Comparison of ENCODE assay signal across 12 cellular contexts in genomic region chr6:7142228-7142801, GRCh38. TPM values are rescaled to one million over a fixed set of nuclear protein-coding genes. Genes with fewer than 3 reads are reported as not detected.
DNase-seq lines count a peak whose midpoint lies in the region; ATAC-seq, FAIRE-seq and TF ChIP-seq lines count a peak whose summit lies in the region.
"Had no signal": no experiment of that assay in that cellular context is flagged by ENCODE, and none has a peak within 500 bp of the region (broad histone marks: within the 10 kb centered on the region; RNA-seq: fewer than 3 reads in every experiment).

No MANE protein-coding gene starts in this region.

- H3K27me3 ChIP-seq in GM12878 (replicated peaks in 1 of 2; ENCODE audit: control insufficient read depth in 2 of 2, insufficient read depth in 2 of 2, low read length in 1 of 2) (no peaks in the 10 kb centered on the region), muscle layer of colon (ENCODE audit: control insufficient read depth in 1 of 2, insufficient read depth in 2 of 2, low read length in 2 of 2) (no peaks in the 10 kb centered on the region), thoracic aorta (replicated peaks; ENCODE audit: insufficient read depth) (no peaks in the 10 kb centered on the region)
- H3K27me3 ChIP-seq: foreskin keratinocyte, MG63 had no signal

- RAD21 ChIA-PET in GM12878 (lab: Charles Lee; ENCODE audit: unreplicated experiment): interaction anchor here (1.1 to 5.8 kb wide), 2 partner anchors 12 to 26 kb away, joined by 3 to 49 read pairs; no protein-coding TSS in a partner anchor

- H3K9me3 ChIP-seq in GM12878 (replicated peaks; ENCODE audit: control insufficient read depth, insufficient read depth, low read length) (no peaks in the 10 kb centered on the region), muscle layer of colon (ENCODE audit: low read length) (no peaks in the 10 kb centered on the region), thoracic aorta (no peaks in the 10 kb centered on the region)
- H3K9me3 ChIP-seq: MG63 had no signal

- TF ChIP-seq EP300 in GM12878 (IDR thresholded peaks at IDR 0.05; ENCODE audit: borderline replicate concordance in 1 of 2, control insufficient read depth in 1 of 2, low read depth in 2 of 2, low read length in 2 of 2): no peak

- intact Hi-C loops in GM12878 (cut with micrococcal nuclease; ENCODE audit: unreplicated experiment): no loop called here
- intact Hi-C loops in left colon (cut with DNase I, micrococcal nuclease): no loop called here

- H3K9ac ChIP-seq in GM12878 (ENCODE audit: control insufficient read depth, insufficient read depth, low read length): no peak overlapping the region
- H3K9ac ChIP-seq in muscle layer of colon (ENCODE audit: low read length): no peak overlapping the region

- TF ChIP-seq CTCF in GM12878 (IDR thresholded peaks at IDR 0.05 in 2 of 3, conservative IDR thresholded peaks at IDR 0.05 in 1 of 3; ENCODE audit: control insufficient read depth in 2 of 3, extremely low read depth in 1 of 3, insufficient read depth in 1 of 3, low read depth in 3 of 3, low read length in 3 of 3): no peak
- TF ChIP-seq CTCF in thoracic aorta (IDR thresholded peaks at IDR 0.05): no peak

- 96% methylated on average over 25 of the region's 25 CpGs for WGBS in GM12878 (ENCODE audit: insufficient coverage, insufficient replicate concordance, low lambda C conversion rate, missing lambda C conversion rate)

- no peak for FAIRE-seq in GM12878 (lab: Jason Lieb, UNC)

- TF ChIP-seq RAD21 in GM12878 (IDR thresholded peaks at IDR 0.05; ENCODE audit: insufficient read depth, low read depth, low read length): no peak

- peak overlapping the region; percentile 9; the same call in 1 of the 2 replicates for H3K4me2 ChIP-seq in GM12878 (ENCODE audit: control insufficient read depth, insufficient read depth)

- DNase-seq in activated T-cell treated with anti-CD3 and anti-CD28 coated beads, Interleukin-2, amount 50 U/mL, for 4 hours: no peak
- no peak for DNase-seq in activated T-cell treated with anti-CD3 and anti-CD28 coated beads, Interleukin-2, amount 50 U/mL, for 48 hours
- DNase-seq in GM12878 (ENCODE audit: low read depth, low spot score) (no peak), thoracic aorta (ENCODE audit: low spot score) (no peak), NCI-H1092 (lab: John Stamatoyannopoulos, UW) (no peak), mesenteric fat pad (ENCODE audit: low spot score) (no peak), left colon (no peak)
- DNase-seq: ACHN, cerebellar nuclear complex, foreskin keratinocyte, MG63 had no signal

- no peaks in the 10 kb centered on the region for H3K9me3 Mint-ChIP-seq in activated T-cell treated with anti-CD3 and anti-CD28 coated beads, Interleukin-2, amount 50 U/mL, for 4 hours

- SMC1A ChIA-PET in GM12878 (lab: Charles Lee; ENCODE audit: uncharacterized antibody, unreplicated experiment): interaction anchor here (1.0 to 14.1 kb wide), 4 partner anchors 11 to 94 kb away, joined by 3 to 256 read pairs (median 49); no protein-coding TSS in a partner anchor

- in situ Hi-C loops in GM12878 (cut with MboI): no loop called here

- no peak for TF ChIP-seq POLR2A in GM12878 (IDR thresholded peaks at IDR 0.05; ENCODE audit: low read depth, low read length)

- H3K4me3 ChIP-seq in GM12878 (no peak overlapping the region), muscle layer of colon (ENCODE audit: low read depth in 1 of 2, low read length in 2 of 2) (no peak overlapping the region), thoracic aorta (peak overlapping the region; percentile 90)

- H3K36me3 Mint-ChIP-seq in activated T-cell treated with anti-CD3 and anti-CD28 coated beads, Interleukin-2, amount 50 U/mL, for 4 hours (ENCODE audit: insufficient read depth): peaks cover under 1% of the 10 kb centered on the region

- H2AFZ ChIP-seq in GM12878 (ENCODE audit: control insufficient read depth, low read depth, low read length): no peak overlapping the region

- no peak for ATAC-seq in activated T-cell treated with anti-CD3 and anti-CD28 coated beads, Interleukin-2, amount 50 U/mL, for 4 hours
- no peak for ATAC-seq in GM12878
- no peak for ATAC-seq in thoracic aorta (ENCODE audit: insufficient number of reproducible peaks, low FRiP score, low read depth)
- ATAC-seq in left colon: no peak
- ATAC-seq: foreskin keratinocyte had no signal

- H4K20me1 ChIP-seq in GM12878 (ENCODE audit: control insufficient read depth, insufficient read depth): no peaks in the 10 kb centered on the region; the same call in 1 of the 2 replicates

- no TSS peak for BruUV-seq in GM12878 (replicated peaks; lab: Mats Ljungman, UMichigan)

- POLR2A ChIA-PET in GM12878 (lab: Charles Lee): interaction anchor here (0.5 to 1.2 kb wide), 5 partner anchors 8 to 49 kb away, joined by 4 to 10 read pairs (median 4); no protein-coding TSS in a partner anchor

- peaks cover 0 to 2% of the 10 kb centered on the region in 2 experiments; a peak in 2 of 4 replicates for H3K36me3 ChIP-seq in GM12878 (ENCODE audit: control insufficient read depth in 2 of 2, insufficient read depth in 2 of 2, low read length in 1 of 2)
- no peaks in the 10 kb centered on the region for H3K36me3 ChIP-seq in muscle layer of colon (ENCODE audit: insufficient read depth, low read length)
- no peaks in the 10 kb centered on the region for H3K36me3 ChIP-seq in thoracic aorta

- peak overlapping the region; percentile 47 for H3K4me3 Mint-ChIP-seq in activated T-cell treated with anti-CD3 and anti-CD28 coated beads, Interleukin-2, amount 50 U/mL, for 4 hours

- peaks cover 100% of the 10 kb centered on the region for H3K79me2 ChIP-seq in GM12878 (ENCODE audit: control insufficient read depth, insufficient read depth, low read length)

- H3K4me1 Mint-ChIP-seq in activated T-cell treated with anti-CD3 and anti-CD28 coated beads, Interleukin-2, amount 50 U/mL, for 4 hours (ENCODE audit: low read depth): peaks cover 72% of the 10 kb centered on the region

- H3K27ac ChIP-seq in GM12878 (ENCODE audit: control insufficient read depth, insufficient read depth) (no peak overlapping the region), muscle layer of colon (ENCODE audit: low read depth, low read length) (peak overlapping the region; percentile 56), thoracic aorta (peak overlapping the region; percentile 90 to 95)

- H3K27me3 Mint-ChIP-seq in activated T-cell treated with anti-CD3 and anti-CD28 coated beads, Interleukin-2, amount 50 U/mL, for 4 hours (ENCODE audit: low read depth): no peaks in the 10 kb centered on the region

- CTCF ChIA-PET in GM12878 (lab: Yijun Ruan, JAX): interaction anchor here (0.9 to 1.3 kb wide), 4 partner anchors 10 to 100 kb away, joined by 3 to 5 read pairs (median 3); no protein-coding TSS in a partner anchor

- H3K4me1 ChIP-seq in GM12878 (ENCODE audit: control insufficient read depth, insufficient read depth, low read length): peaks cover 89% of the 10 kb centered on the region
- peaks cover 76% of the 10 kb centered on the region for H3K4me1 ChIP-seq in muscle layer of colon (ENCODE audit: insufficient read depth, low read length)
- peaks cover 33 to 52% of the 10 kb centered on the region in 2 donors for H3K4me1 ChIP-seq in thoracic aorta (ENCODE audit: control insufficient read depth in 1 of 2, low read depth in 2 of 2)

TF ChIP-seq in GM12878, 131 proteins besides CTCF, POLR2A, EP300 and RAD21:
- TF ChIP-seq SRF (IDR thresholded peaks at IDR 0.05; ENCODE audit: low read depth in 2 of 2, low read length in 2 of 2) (no peak), POLR2AphosphoS5 (IDR thresholded peaks at IDR 0.05; ENCODE audit: low read length) (0 out of 2 replicates have a peak, but pooled peaks have one; percentile 24), CBX3 (IDR thresholded peaks at IDR 0.05; ENCODE audit: borderline replicate concordance, low read depth) (no peak)
TF ChIP-seq in GM12878: peak in this region for 1.

RNA-seq across cellular contexts. Expression of gene RREB1, which starts 34.6 kb away (rescaled TPM):
- 10 to 100 TPM; 18.5 to 20.7 (median 19.2) TPM for total RNA-seq in activated T-cell treated with anti-CD3 and anti-CD28 coated beads, Interleukin-2, amount 50 U/mL, for 4 hours
- total RNA-seq in GM12878 (2013; cell fraction: nucleolus; rRNA removed): 160 and 173 TPM in 2 replicates
- 12.3 and 14.9 TPM in 2 replicates for total RNA-seq in GM12878 (2014; rRNA removed)
- total RNA-seq in GM12878 (2014; rRNA removed; fragmentation: Illumina TruSeq; extraction: Trizol): 12.4 and 12.5 TPM in 2 replicates
- total RNA-seq in GM12878 (2021): 27.3 and 30.3 TPM in 2 replicates
- 5.8 TPM for polyA plus RNA-seq in GM12878 (2011; ENCODE audit: low read depth)
- polyA plus RNA-seq in GM12878 (2011; rRNA removed): 2.9 and 3.1 TPM in 2 replicates
- polyA plus RNA-seq in GM12878 (2011; cell fraction: cytosol; rRNA removed): 2.9 and 4.9 TPM in 2 replicates
- 13.5 and 17.6 TPM in 2 replicates for polyA plus RNA-seq in GM12878 (2011; cell fraction: nucleus; rRNA removed)
- polyA plus RNA-seq in GM12878 (2012): 11.1 and 11.2 TPM in 2 replicates
- 4.4 and 7.2 TPM in 2 replicates for polyA plus RNA-seq in GM12878 (2014; fragmentation: Illumina TruSeq; extraction: Trizol)
- 1 to 10 TPM; 1.9 to 2.1 TPM for polyA plus RNA-seq in GM12878 (2014; fragmentation: Nextera tagmentation; extraction: Ambion mirVana)
- polyA plus RNA-seq in GM12878 (2014; rRNA removed): 9.3 and 11.3 TPM in 2 replicates
- polyA plus RNA-seq in GM12878 (2016; fragmentation: Nextera tagmentation; extraction: Ambion mirVana): 1 to 10 TPM; 7.9 to 9.9 TPM
- 39.6 and 43.2 TPM in 2 replicates for polyA minus RNA-seq in GM12878 (2011; rRNA and poly(A)+ RNA removed)
- 10.9 and 14.4 TPM in 2 replicates for polyA minus RNA-seq in GM12878 (2011; cell fraction: cytosol; rRNA and poly(A)+ RNA removed)
- polyA minus RNA-seq in GM12878 (2011; cell fraction: nucleus; rRNA and poly(A)+ RNA removed): 39.0 and 65.1 TPM in 2 replicates
- 10 to 100 TPM; 30.6 to 39.3 TPM for total RNA-seq in thoracic aorta
- 94.5 TPM for total RNA-seq in mesenteric fat pad
- 100 to 1,000 TPM in 1 of 2 donors, 10 to 100 TPM in 1; 76.9 to 101 TPM for total RNA-seq in left colon
